Comparison of ENCODE assay signal across 17 cellular contexts in genomic region chr9:35997016-35997415, GRCh38. TPM values are rescaled to one million over a fixed set of nuclear protein-coding genes. Genes with fewer than 3 reads are reported as not detected.
"Had no signal": no experiment of that assay in that cellular context is flagged by ENCODE, and none has a peak within 500 bp of the region (broad histone marks: within the 10 kb centered on the region; RNA-seq: fewer than 3 reads in every experiment).

No MANE protein-coding gene starts in this region.

RNA-seq across cellular contexts. Expression of gene OR2S2, which starts 39.1 kb away (rescaled TPM):
- total RNA-seq: cardiac septum, dermis microvascular lymphatic vessel endothelial cell, esophagus squamous epithelium, gastrocnemius medialis, glomerular endothelial cell, lower leg skin, mucosa of gallbladder, natural killer cell, occipital lobe, progenitor cell of endocrine pancreas, right atrium auricular region, sciatic nerve, thoracic aorta, transverse colon, urinary bladder had no signal
- polyA plus RNA-seq: keratinocyte, neural cell, urinary bladder had no signal
